Comparison of ENCODE assay signal across 8 cellular contexts in the genomic region with DNA sequence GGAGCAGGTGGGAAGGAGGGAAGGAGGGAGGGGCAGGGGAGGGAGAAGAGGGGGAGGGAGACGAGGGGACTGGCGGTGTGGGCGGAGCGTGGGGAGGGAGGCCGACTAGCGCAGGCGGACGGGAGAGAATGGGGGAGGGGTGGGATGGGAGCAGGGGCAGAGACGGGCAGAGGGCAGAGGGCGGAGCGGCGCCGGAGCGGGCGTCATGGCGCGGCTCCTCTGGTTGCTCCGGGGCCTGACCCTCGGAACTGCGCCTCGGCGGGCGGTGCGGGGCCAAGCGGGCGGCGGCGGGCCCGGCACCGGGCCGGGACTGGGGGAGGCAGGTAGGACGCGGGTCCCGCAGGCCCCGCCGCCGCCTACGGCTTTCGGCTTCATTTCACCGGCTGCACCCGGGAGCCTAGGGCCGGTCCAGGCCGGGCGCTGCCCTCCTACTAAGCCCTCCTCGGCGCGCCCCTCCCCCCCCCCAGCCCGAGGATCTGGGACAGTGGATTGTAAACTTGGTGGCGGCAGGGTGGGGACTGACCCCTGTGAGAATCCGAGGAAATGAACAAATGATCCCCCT.
DNase-seq lines count a peak whose midpoint lies in the region; ATAC-seq and TF ChIP-seq lines count a peak whose summit lies in the region.

A gene (plus strand): TSS at position 176 of the 562 bp plus-strand sequence. CDS start 30 bp downstream, at position 206.

- TF ChIP-seq CTCF in AG04449 (IDR thresholded peaks at IDR 0.05; ENCODE audit: insufficient read depth, low read length, missing control alignments) (no peak), choroid plexus epithelial cell (conservative IDR thresholded peaks at IDR 0.05; ENCODE audit: low read depth, low read length) (no peak)

- DNase-seq in AG04449 (ENCODE audit: low read depth, low spot score) (peak; percentile 46), NCI-H2196 treated with DMSO at 0.1 percent for 48 hours (lab: John Stamatoyannopoulos, UW; ENCODE audit: unreplicated experiment) (peak; percentile 45), choroid plexus epithelial cell (ENCODE audit: low read depth) (peak; percentile 97), kidney tubule cell (ENCODE audit: low spot score) (peak; percentile 91)
- peak; percentile 38 to 58 for DNase-seq in activated CD4-positive, alpha-beta T cell treated with anti-CD3 and anti-CD28 coated beads for 24 hours (ENCODE audit: low read depth in 2 of 2)
- peak; percentile 36 to 46 for DNase-seq in stimulated activated CD4-positive, alpha-beta T cell treated with anti-CD3 and anti-CD28 coated beads, Interleukin-1b, Interleukin-23, amount 100 ng/mL, for 1 hour (ENCODE audit: low read depth in 2 of 2)

- CTCF ChIA-PET in AG04449 (lab: Yijun Ruan, JAX), result no interaction called here

- ATAC-seq in GM18861 (IDR thresholded peaks at IDR 0.05; ENCODE audit: unreplicated experiment) (peak; percentile 63), HG03095 (IDR thresholded peaks at IDR 0.05; ENCODE audit: unreplicated experiment) (peak; percentile 79)

- POLR2A ChIA-PET in AG04449 (lab: Yijun Ruan, JAX), result no interaction called here

- H3K4me3 ChIP-seq in AG04449 (ENCODE audit: low read depth, low read length) (peak within 1 kb of the TSS; percentile 68), choroid plexus epithelial cell (ENCODE audit: low read depth, low read length) (peak within 1 kb of the TSS; percentile 69)

Comparison
In these comparisons a context has a peak if more than half of its experiments do, and no peak if none do; other contexts are left out.
1. Peak in every context shown above with its lines: DNase-seq, ATAC-seq and H3K4me3 ChIP-seq.
2. DNase-seq: peak in every context shown above with its lines; median percentile 97 in choroid plexus epithelial cell; 91 in kidney tubule cell; 48 in activated CD4-positive, alpha-beta T cell treated with anti-CD3 and anti-CD28 coated beads for 24 hours; 46 in AG04449; 45 in NCI-H2196 treated with DMSO at 0.1 percent for 48 hours; 41 in stimulated activated CD4-positive, alpha-beta T cell treated with anti-CD3 and anti-CD28 coated beads, Interleukin-1b, Interleukin-23, amount 100 ng/mL, for 1 hour.